In genomic region chr20:39013662-39014109, GRCh38 we compare ENCODE assay signal across 26 cellular contexts. TPM values are rescaled to one million over a fixed set of nuclear protein-coding genes. Genes with fewer than 3 reads are reported as not detected.
DNase-seq lines count a peak whose midpoint lies in the region; ATAC-seq, FAIRE-seq and TF ChIP-seq lines count a peak whose summit lies in the region.
"Had no signal": no experiment of that assay in that cellular context is flagged by ENCODE, and none has a peak within 500 bp of the region (broad histone marks: within the 10 kb centered on the region; RNA-seq: fewer than 3 reads in every experiment).

No MANE protein-coding gene starts in this region.

- no peaks in the 10 kb centered on the region for H3K9me3 ChIP-seq in MG63
- H3K9me3 ChIP-seq: SJSA1 had no signal

- peak; percentile 9 for FAIRE-seq in GM12891 (lab: Jason Lieb, UNC)
- FAIRE-seq: GM12892, GM19239 had no signal

- TF ChIP-seq CTCF in epithelial cell of proximal tubule (conservative IDR thresholded peaks at IDR 0.05; ENCODE audit: low read depth, low read length): no peak

- DNase-seq in GM12891 (ENCODE audit: insufficient read length, low spot score): no peak
- DNase-seq in epithelial cell of proximal tubule (ENCODE audit: low read depth): peak; percentile 18
- DNase-seq in left lobe of liver (ENCODE audit: low spot score): no peak
- DNase-seq in renal cortical epithelial cell (ENCODE audit: low read depth): peak; percentile 52
- no peak for DNase-seq in D341Med (ENCODE audit: low spot score)
- no peak for DNase-seq in ACHN
- DNase-seq in MG63: no peak
- DNase-seq: C1 segment of cervical spinal cord; CD4-positive, alpha-beta memory T cell; COR-L47; DMS79; GF-D8; NCI-H1092; NCI-H1417 treated with DMSO at 0.1 percent for 48 hours; NCI-H1694 treated with DMSO at 0.1 percent for 48 hours; NCI-H2107; NCI-H446; NCI-H526; NCI-H82; NK-92 treated with Interleukin-12 subunit alpha and Interleukin-12 subunit beta, amount 100 ng/mL, for 24 hours; PC-9 had no signal

- H3K36me3 ChIP-seq in MG63: peaks cover 51% of the 10 kb centered on the region

- H3K27me3 ChIP-seq in MG63: no peaks in the 10 kb centered on the region
- H3K27me3 ChIP-seq: SJSA1 had no signal

- peak; percentile 94 for ATAC-seq in left lobe of liver
- ATAC-seq: HCT116, Right ventricle myocardium inferior had no signal

- in situ Hi-C loops in ACHN (cut with HindIII; ENCODE audit: low pct_ligation_motif_present, low pct_unique_long_range_greater_than_20kb, low sequenced_read_pairs): no loop called here

- no peak for TF ChIP-seq POLR2A in GM12891 (IDR thresholded peaks at IDR 0.05; ENCODE audit: low read depth, low read length)

- H3K4me3 ChIP-seq in epithelial cell of proximal tubule (ENCODE audit: low read depth, low read length) (no peak overlapping the region), MG63 (no peak overlapping the region)
- H3K4me3 ChIP-seq: PC-9, SJSA1 had no signal

TF ChIP-seq in GM12891, 5 proteins besides CTCF, POLR2A, EP300 and RAD21:
- no peak for TF ChIP-seq POU2F2 (IDR thresholded peaks at IDR 0.05; ENCODE audit: low read depth, low read length)
- no peak for TF ChIP-seq TAF1 (IDR thresholded peaks at IDR 0.05; ENCODE audit: low read depth, low read length)
- TF ChIP-seq PAX5 (IDR thresholded peaks at IDR 0.05; ENCODE audit: insufficient read depth, low read length, severe bottlenecking): no peak
- no peak for TF ChIP-seq POLR2AphosphoS5 (IDR thresholded peaks at IDR 0.05; ENCODE audit: low read depth, low read length)
- no peak for TF ChIP-seq SPI1 (IDR thresholded peaks at IDR 0.05; ENCODE audit: low read depth, low read length)

RNA-seq across cellular contexts. Expression of gene DHX35, which starts 51.5 kb away (rescaled TPM):
- 9.4 TPM for polyA plus RNA-seq in GM12891 (2012; ENCODE audit: low read depth, missing spikeins)
- 6.1 and 13.8 TPM in 2 replicates for total RNA-seq in epithelial cell of proximal tubule
- 6.2 TPM for total RNA-seq in left lobe of liver
- 9.2 and 10.4 TPM in 2 replicates for total RNA-seq in renal cortical epithelial cell
- total RNA-seq in MG63 (2014; rRNA removed; shearing (Covaris generic); ENCODE audit: low replicate concordance): 17.9 and 18.9 TPM in 2 replicates

Comparison
In these comparisons a context has a peak if more than half of its experiments do, and no peak if none do; other contexts are left out.
1. DNase-seq: peak in epithelial cell of proximal tubule (single experiment) and renal cortical epithelial cell (single experiment); none in GM12891 (single experiment), left lobe of liver (single experiment), D341Med (single experiment), ACHN (single experiment) and MG63 (single experiment).